31 cellular contexts compared by ENCODE assay signal in genomic region chr3:90080988-90081387, GRCh38.
DNase-seq lines count a peak whose midpoint lies in the region; ATAC-seq, FAIRE-seq and TF ChIP-seq lines count a peak whose summit lies in the region.
"Had no signal": no experiment of that assay in that cellular context is flagged by ENCODE, and none has a peak within 500 bp of the region (broad histone marks: within the 10 kb centered on the region; RNA-seq: fewer than 3 reads in every experiment).

No MANE protein-coding gene starts in this region.

- H3K27me3 Mint-ChIP-seq in H9 (ENCODE audit: low read depth) (no peaks in the 10 kb centered on the region), WTC11 (ENCODE audit: low read depth) (no peaks in the 10 kb centered on the region)

- WGBS in H9 (ENCODE audit: extremely low coverage, insufficient read length, low lambda C conversion rate): no CpG with 5 or more reads among the region's 1 CpG

- peak overlapping the region; percentile 33 for H3K27ac ChIP-seq in H9 (ENCODE audit: insufficient read length, low read depth, low read length)
- H3K27ac ChIP-seq: C4-2B, cardiac muscle cell, colonic mucosa, foreskin keratinocyte, psoas muscle, sigmoid colon, testis had no signal

- no peaks in the 10 kb centered on the region for H3K79me1 ChIP-seq in H9 (ENCODE audit: insufficient read depth, low read depth, low read length, poor library complexity, severe bottlenecking)

- H4K91ac ChIP-seq in H9 (ENCODE audit: insufficient read length, low read depth, low read length): no peak overlapping the region

- ATAC-seq in WTC11: peak; percentile 51
- no peak for ATAC-seq in HG02571 (IDR thresholded peaks at IDR 0.05; ENCODE audit: unreplicated experiment)
- ATAC-seq: activated CD8-positive, alpha-beta T cell treated with anti-CD3 and anti-CD28 coated beads, Interleukin-2, amount 10 ng/mL, durations not matched to agents 7 days and 5 days; activated naive CD4-positive, alpha-beta T cell treated with anti-CD3 and anti-CD28 coated beads, Interleukin-2, amount 50 U/mL, for 72 hours; foreskin keratinocyte; left colon; psoas muscle; stimulated activated naive CD8-positive, alpha-beta T cell treated with anti-CD3 and anti-CD28 coated beads, Interleukin-15, Interleukin-2, amounts not matched to agents 100 U/mL and 50 U/mL, for 24 hours had no signal

- H3K14ac ChIP-seq in H9 (ENCODE audit: insufficient read depth, low read length): no peak overlapping the region

- no peak overlapping the region for H2AFZ ChIP-seq in H9 (ENCODE audit: low read length)

- H3K9me3 Mint-ChIP-seq in H9: no peaks in the 10 kb centered on the region
- no peaks in the 10 kb centered on the region for H3K9me3 Mint-ChIP-seq in WTC11
- H3K9me3 Mint-ChIP-seq: T-helper 1 cell treated with Interleukin-12 subunit alpha and Interleukin-12 subunit beta and Interleukin-4 antibody, amounts not matched to agents 30 μg/mL and 1 μg/mL, for 36 hours had no signal

- no peak overlapping the region for H3K23ac ChIP-seq in H9 (ENCODE audit: insufficient read length, low read depth, low read length)

- DNase-seq in H9 (no peak), NCI-H1105 (lab: John Stamatoyannopoulos, UW) (peak; percentile 47), WTC11 (ENCODE audit: low spot score) (no peak), left kidney (ENCODE audit: low read depth, low spot score) (peak; percentile 8), foreskin fibroblast (no peak), urothelium cell line (ENCODE audit: low spot score) (no peak)
- DNase-seq: activated CD4-positive, alpha-beta T cell treated with anti-CD3 and anti-CD28 coated beads for 1 hour; activated CD8-positive, alpha-beta T cell treated with anti-CD3 and anti-CD28 coated beads, Interleukin-2, amount 10 ng/mL, durations not matched to agents 7 days and 5 days; activated T-cell treated with anti-CD3 and anti-CD28 coated beads for 4 hours; anterior cingulate cortex; colonic mucosa; effector CD8-positive, alpha-beta T cell; EL; immature natural killer cell; KG1; left colon; mesenchymal stem cell; MG63; NCI-H1694; NCI-H526; psoas muscle; sigmoid colon; stimulated activated naive CD8-positive, alpha-beta T cell treated with anti-CD3 and anti-CD28 coated beads, Interleukin-15, Interleukin-2, amounts not matched to agents 100 U/mL and 50 U/mL, for 24 hours; testis had no signal

- H3K4me1 Mint-ChIP-seq in H9: peaks cover 10 to 27% of the 10 kb centered on the region in 2 experiments
- H3K4me1 Mint-ChIP-seq in WTC11: peaks cover 13% of the 10 kb centered on the region
- H3K4me1 Mint-ChIP-seq: immature natural killer cell had no signal

- H3K4me3 Mint-ChIP-seq in H9: no peak overlapping the region
- H3K4me3 Mint-ChIP-seq in WTC11: no peak overlapping the region
- H3K4me3 Mint-ChIP-seq: activated CD8-positive, alpha-beta T cell treated with anti-CD3 and anti-CD28 coated beads, Interleukin-2, amount 10 ng/mL, durations not matched to agents 7 days and 5 days; immature natural killer cell; T-helper 1 cell treated with Interleukin-12 subunit alpha and Interleukin-12 subunit beta and Interleukin-4 antibody, amounts not matched to agents 30 μg/mL and 1 μg/mL, for 36 hours had no signal

- no peak overlapping the region for H2BK20ac ChIP-seq in H9 (ENCODE audit: low read depth, low read length, poor library complexity, severe bottlenecking)

- no peak for FAIRE-seq in urothelium cell line (lab: Jason Lieb, UNC)
- FAIRE-seq: GM12892 had no signal

- no peak overlapping the region for H3K56ac ChIP-seq in H9 (ENCODE audit: insufficient read length, low read depth, low read length)

- H2BK5ac ChIP-seq in H9 (ENCODE audit: insufficient read length, low read length): no peak overlapping the region

- H3K79me2 ChIP-seq in H9 (ENCODE audit: insufficient read depth, low read length): no peaks in the 10 kb centered on the region

- H3K36me3 Mint-ChIP-seq in H9 (ENCODE audit: insufficient read depth in 1 of 3, low read depth in 3 of 3) (no peaks in the 10 kb centered on the region; a peak in 1 of 7 replicates), WTC11 (no peaks in the 10 kb centered on the region)
- H3K36me3 Mint-ChIP-seq: activated naive CD4-positive, alpha-beta T cell treated with anti-CD3 and anti-CD28 coated beads, Interleukin-2, amount 50 U/mL, for 72 hours; immature natural killer cell had no signal

- CTCF ChIA-PET in WTC11 (lab: Charles Lee): interaction anchor here (1.0 kb wide), 1 partner anchor 10 kb away, joined by 3 read pairs; no protein-coding TSS in a partner anchor

- H2BK12ac ChIP-seq in H9 (ENCODE audit: insufficient read length, low read depth, low read length): no peak overlapping the region

- POLR2A ChIA-PET in WTC11 (lab: Charles Lee): no interaction called here

- H3K27me3 ChIP-seq in H9 (ENCODE audit: insufficient read depth, low read length): no peaks in the 10 kb centered on the region
- H3K27me3 ChIP-seq: cardiac muscle cell, colonic mucosa, foreskin keratinocyte, MG63, sigmoid colon, testis had no signal

- H3K27ac Mint-ChIP-seq in H9: no peak overlapping the region; a peak in 1 of 7 replicates
- H3K27ac Mint-ChIP-seq in WTC11: no peak overlapping the region
- H3K27ac Mint-ChIP-seq: activated CD8-positive, alpha-beta T cell treated with anti-CD3 and anti-CD28 coated beads, Interleukin-2, amount 10 ng/mL, durations not matched to agents 7 days and 5 days; activated naive CD4-positive, alpha-beta T cell treated with anti-CD3 and anti-CD28 coated beads, Interleukin-2, amount 50 U/mL, for 72 hours; immature natural killer cell; T-helper 1 cell treated with Interleukin-12 subunit alpha and Interleukin-12 subunit beta and Interleukin-4 antibody, amounts not matched to agents 30 μg/mL and 1 μg/mL, for 36 hours had no signal

- H3K9me3 ChIP-seq in H9 (ENCODE audit: control insufficient read depth, low read depth, low read length): no peaks in the 10 kb centered on the region
- H3K9me3 ChIP-seq: colonic mucosa, MG63, psoas muscle, sigmoid colon, testis had no signal

- H3T11ph ChIP-seq in H9 (ENCODE audit: low read length): no peak overlapping the region

- H3K23me2 ChIP-seq in H9 (ENCODE audit: insufficient read length, low read depth, low read length, poor library complexity, severe bottlenecking): no peaks in the 10 kb centered on the region

- TF ChIP-seq CTCF in H9 (conservative IDR thresholded peaks at IDR 0.05): no peak
- no peak for TF ChIP-seq CTCF in WTC11 (IDR thresholded peaks at IDR 0.05)
- TF ChIP-seq CTCF in foreskin fibroblast (IDR thresholded peaks at IDR 0.05; ENCODE audit: low read depth, low read length): no peak

- no peaks in the 10 kb centered on the region for H4K20me1 ChIP-seq in H9 (ENCODE audit: control insufficient read depth, insufficient read depth, insufficient read length)

- H3K4ac ChIP-seq in H9 (ENCODE audit: low read depth, low read length): no peak overlapping the region

- H2BK120ac ChIP-seq in H9 (ENCODE audit: low read depth, low read length, poor library complexity, severe bottlenecking): no peak overlapping the region

- no peak overlapping the region for H4K8ac ChIP-seq in H9 (replicated peaks; ENCODE audit: insufficient read length, low read depth, low read length)

- H2AK5ac ChIP-seq in H9 (ENCODE audit: insufficient read length, low read length): no peak overlapping the region

- H4K5ac ChIP-seq in H9 (ENCODE audit: insufficient read length, low read depth, low read length): no peak overlapping the region

- H3K18ac ChIP-seq in H9 (ENCODE audit: insufficient read length, low read depth, low read length): no peak overlapping the region

- H3K4me1 ChIP-seq in H9 (ENCODE audit: insufficient read depth, low read length): peaks cover 10% of the 10 kb centered on the region
- H3K4me1 ChIP-seq: colonic mucosa, foreskin keratinocyte, psoas muscle, sigmoid colon, testis had no signal

- peak overlapping the region; percentile 37 for H3K4me2 ChIP-seq in H9 (ENCODE audit: insufficient read depth, insufficient read length, low read length)

- H3K4me3 ChIP-seq in foreskin fibroblast (ENCODE audit: low read depth in 1 of 2, low read length in 2 of 2): no peak overlapping the region
- H3K4me3 ChIP-seq: cardiac muscle cell, colonic mucosa, MG63, psoas muscle, sigmoid colon, testis had no signal

- no peak overlapping the region for H3K9ac ChIP-seq in H9 (ENCODE audit: extremely low read depth, insufficient read length, low read length)

- H2BK15ac ChIP-seq in H9 (ENCODE audit: low read depth, low read length): no peak overlapping the region

TF ChIP-seq in WTC11, 78 proteins besides CTCF, POLR2A, EP300 and RAD21:
- TF ChIP-seq FOXP4 (CRISPR knock-in tag; IDR thresholded peaks at IDR 0.05) (peak; percentile 51; the same call in 1 of the 2 replicates), TEAD1 (CRISPR knock-in tag; IDR thresholded peaks at IDR 0.05) (peak; percentile 50; the same call in 1 of the 2 replicates), IRF2 (CRISPR knock-in tag; IDR thresholded peaks at IDR 0.05; ENCODE audit: borderline replicate concordance, low read depth) (no peak)

Comparison
In these comparisons a context has a peak if more than half of its experiments do, and no peak if none do; other contexts are left out.
1. DNase-seq: peak in NCI-H1105 (single experiment) and left kidney (single experiment); none in H9 (single experiment), WTC11 (single experiment), foreskin fibroblast (0 of 2) and urothelium cell line (single experiment).